22 cellular contexts compared by ENCODE assay signal in genomic region chr7:150949971-150950491, GRCh38. TPM values are rescaled to one million over a fixed set of nuclear protein-coding genes. Genes with fewer than 3 reads are reported as not detected.
DNase-seq lines count a peak whose midpoint lies in the region; ATAC-seq and TF ChIP-seq lines count a peak whose summit lies in the region.
"Had no signal": no experiment of that assay in that cellular context is flagged by ENCODE, and none has a peak within 500 bp of the region (broad histone marks: within the 10 kb centered on the region; RNA-seq: fewer than 3 reads in every experiment).

No MANE protein-coding gene starts in this region.

- peak overlapping the region in 1 of 2 experiments; percentile 89; a peak in 2 of 4 replicates for H3K27ac ChIP-seq in SK-N-SH (ENCODE audit: low read depth in 2 of 2, low read length in 1 of 2)
- 0 out of 22 replicates have a peak overlapping the region, but pooled peaks of 1 of the 11 experiments have one; percentile 33 for H3K27ac ChIP-seq in BLaER1 treated with 17β-estradiol and CSF1 and Interleukin-3, amounts not matched to agents 10 nM and 100 nM
- H3K27ac ChIP-seq in osteoblast (ENCODE audit: low read depth, low read length), result no peak overlapping the region
- H3K27ac ChIP-seq: 22Rv1, psoas muscle, stomach had no signal

- no peak for TF ChIP-seq RAD21 in SK-N-SH (IDR thresholded peaks at IDR 0.05; ENCODE audit: low read length)

- WGBS in SK-N-SH (ENCODE audit: low lambda C conversion rate), result 66% methylated on average over 10 of the region's 16 CpGs

- H3K4me2 ChIP-seq in SK-N-SH, result peak overlapping the region; percentile 24; the same call in 1 of the 2 replicates
- peak overlapping the region; percentile 39 to 86 (median 66) for H3K4me2 ChIP-seq in BLaER1 treated with 17β-estradiol and CSF1 and Interleukin-3, amounts not matched to agents 10 nM and 100 nM
- no peak overlapping the region for H3K4me2 ChIP-seq in osteoblast (ENCODE audit: insufficient read depth, low read length)

- H3K79me2 ChIP-seq in SK-N-SH (ENCODE audit: insufficient read depth), result no peaks in the 10 kb centered on the region
- no peaks in the 10 kb centered on the region for H3K79me2 ChIP-seq in osteoblast (ENCODE audit: insufficient read depth, low read length)

- H4K20me1 ChIP-seq in SK-N-SH (ENCODE audit: insufficient read depth) (no peaks in the 10 kb centered on the region), osteoblast (ENCODE audit: insufficient read depth, low read length) (peaks cover 2% of the 10 kb centered on the region)
- H4K20me1 ChIP-seq in BLaER1 treated with 17β-estradiol and CSF1 and Interleukin-3, amounts not matched to agents 10 nM and 100 nM, result peaks cover 0 to 29% (median 4%) of the 10 kb centered on the region in 11 experiments; a peak in 7 of 22 replicates

- no peak overlapping the region for H3K9ac ChIP-seq in SK-N-SH
- peak overlapping the region in 3 of 11 experiments; percentile 13 to 37 (median 37); a peak in 2 of 22 replicates for H3K9ac ChIP-seq in BLaER1 treated with 17β-estradiol and CSF1 and Interleukin-3, amounts not matched to agents 10 nM and 100 nM

- H3K27me3 ChIP-seq in SK-N-SH (ENCODE audit: insufficient read depth), result peaks cover 10% of the 10 kb centered on the region; the same call in 1 of the 2 replicates
- peaks cover 0 to 5% (median 0%) of the 10 kb centered on the region in 11 experiments; a peak in 1 of 22 replicates for H3K27me3 ChIP-seq in BLaER1 treated with 17β-estradiol and CSF1 and Interleukin-3, amounts not matched to agents 10 nM and 100 nM
- no peaks in the 10 kb centered on the region for H3K27me3 ChIP-seq in osteoblast (ENCODE audit: insufficient read depth, low read length)

- peak; percentile 60 for DNase-seq in SK-N-SH
- peak; percentile 46 for DNase-seq in ecto neural progenitor cell (ENCODE audit: low spot score)
- DNase-seq in osteoblast (ENCODE audit: insufficient read length, low spot score, missing footprints), result peak; percentile 91
- no peak for DNase-seq in globus pallidus (ENCODE audit: low spot score)
- DNase-seq in nucleus accumbens (lab: John Stamatoyannopoulos, UW), result no peak
- DNase-seq in NOMO-1 treated with DMSO at 0.1 percent for 48 hours (lab: John Stamatoyannopoulos, UW; ENCODE audit: unreplicated experiment), result no peak
- DNase-seq: AML-193, DMS79 treated with DMSO at 0.1 percent for 48 hours, foreskin fibroblast, NCI-H1092 treated with DMSO at 0.1 percent for 48 hours, NCI-H2081, NCI-H510A, nephron progenitor cell, stomach had no signal

- POLR2A ChIA-PET in SK-N-SH (lab: Yijun Ruan, JAX), result interaction anchor here (0.7 to 1.6 kb wide), 8 partner anchors 12 to 49 kb away, joined by 3 to 9 read pairs (median 4); no protein-coding TSS in a partner anchor

- H3K4me3 ChIP-seq in SK-N-SH (ENCODE audit: low read depth in 2 of 2, low read length in 1 of 2), result no peak overlapping the region
- H3K4me3 ChIP-seq in BLaER1 treated with 17β-estradiol and CSF1 and Interleukin-3, amounts not matched to agents 10 nM and 100 nM, result no peak overlapping the region
- no peak overlapping the region for H3K4me3 ChIP-seq in osteoblast (ENCODE audit: insufficient read depth, low read length)
- H3K4me3 ChIP-seq: psoas muscle, stomach had no signal

- TF ChIP-seq EP300 in SK-N-SH (IDR thresholded peaks at IDR 0.05; ENCODE audit: borderline replicate concordance in 1 of 2, low read depth in 1 of 2, low read length in 1 of 2), result no peak

- H2AFZ ChIP-seq in SK-N-SH (ENCODE audit: low read depth), result no peak overlapping the region
- no peak overlapping the region for H2AFZ ChIP-seq in osteoblast (ENCODE audit: low read length)

- no peaks in the 10 kb centered on the region for H3K36me3 ChIP-seq in SK-N-SH (replicated peaks in 1 of 2; ENCODE audit: control insufficient read depth in 1 of 2, insufficient read depth in 2 of 2, low read length in 1 of 2)
- H3K36me3 ChIP-seq in BLaER1 treated with 17β-estradiol and CSF1 and Interleukin-3, amounts not matched to agents 10 nM and 100 nM, result no peaks in the 10 kb centered on the region; a peak in 1 of 22 replicates
- H3K36me3 ChIP-seq in osteoblast (ENCODE audit: insufficient read depth, low read length), result no peaks in the 10 kb centered on the region

- ATAC-seq in SK-N-SH treated with all-trans-retinoic acid at 6 μM for 48 hours, result no peak
- ATAC-seq: activated T-helper 17 cell treated with anti-CD3 and anti-CD28 coated beads, Interleukin-2, amount 50 U/mL, for 72 hours; psoas muscle had no signal

- no peaks in the 10 kb centered on the region for H3K9me2 ChIP-seq in SK-N-SH

- H3K9me3 ChIP-seq in SK-N-SH (no peaks in the 10 kb centered on the region), osteoblast (ENCODE audit: low read depth, low read length) (no peaks in the 10 kb centered on the region)
- H3K9me3 ChIP-seq in BLaER1 treated with 17β-estradiol and CSF1 and Interleukin-3, amounts not matched to agents 10 nM and 100 nM (replicated peaks in 1 of 11), result no peaks in the 10 kb centered on the region
- H3K9me3 ChIP-seq: psoas muscle, stomach had no signal

- H3F3A ChIP-seq in SK-N-SH (replicated peaks; ENCODE audit: insufficient read depth), result no peaks in the 10 kb centered on the region

- CTCF ChIA-PET in SK-N-SH (lab: Yijun Ruan, JAX), result interaction anchor here (0.7 to 6.6 kb wide), 8 partner anchors 8 to 68 kb away, joined by 3 to 84 read pairs (median 10); no protein-coding TSS in a partner anchor

- no peak for TF ChIP-seq CTCF in SK-N-SH (IDR thresholded peaks at IDR 0.05)
- no peak for TF ChIP-seq CTCF in osteoblast (IDR thresholded peaks at IDR 0.05; ENCODE audit: extremely low read depth, low read depth, low read length)

- peaks cover 0 to 92% of the 10 kb centered on the region in 2 experiments; a peak in 2 of 4 replicates for H3K4me1 ChIP-seq in SK-N-SH (ENCODE audit: control insufficient read depth in 1 of 2, insufficient read depth in 2 of 2, low read depth in 1 of 2, low read length in 1 of 2)
- H3K4me1 ChIP-seq in BLaER1 treated with 17β-estradiol and CSF1 and Interleukin-3, amounts not matched to agents 10 nM and 100 nM, result peaks cover 25 to 37% (median 33%) of the 10 kb centered on the region in 10 experiments
- no peaks in the 10 kb centered on the region for H3K4me1 ChIP-seq in osteoblast (ENCODE audit: insufficient read depth, low read length)
- H3K4me1 ChIP-seq: psoas muscle had no signal

TF ChIP-seq in SK-N-SH, 30 proteins besides CTCF, POLR2A, EP300 and RAD21 (continues in another document):
- TF ChIP-seq JUND (IDR thresholded peaks at IDR 0.05), result no peak
- TF ChIP-seq REST (IDR thresholded peaks at IDR 0.05; ENCODE audit: low read depth, low read length), result no peak

TF ChIP-seq in SK-N-SH treated with all-trans-retinoic acid at 6 μM for 48 hours, 23 proteins besides CTCF, POLR2A, EP300 and RAD21:
- TF ChIP-seq ZNF70 (CRISPR knock-in tag; IDR thresholded peaks at IDR 0.05) (no peak), ZFP3 (CRISPR knock-in tag; IDR thresholded peaks at IDR 0.05) (no peak), ZC3H10 (CRISPR knock-in tag; IDR thresholded peaks at IDR 0.05) (no peak), ZNF8 (CRISPR knock-in tag; IDR thresholded peaks at IDR 0.05) (no peak), PPARA (CRISPR knock-in tag; IDR thresholded peaks at IDR 0.05; ENCODE audit: borderline replicate concordance) (no peak), BACH2 (CRISPR knock-in tag; IDR thresholded peaks at IDR 0.05; ENCODE audit: borderline replicate concordance) (no peak), SNAI2 (CRISPR knock-in tag; IDR thresholded peaks at IDR 0.05) (no peak), GLIS3 (CRISPR knock-in tag; IDR thresholded peaks at IDR 0.05) (no peak), ARNTL (CRISPR knock-in tag; IDR thresholded peaks at IDR 0.05; ENCODE audit: borderline replicate concordance, low read depth) (no peak), TCF4 (CRISPR knock-in tag; IDR thresholded peaks at IDR 0.05; ENCODE audit: borderline replicate concordance) (no peak), ZNF565 (CRISPR knock-in tag; conservative IDR thresholded peaks at IDR 0.05; ENCODE audit: low read depth) (no peak)

RNA-seq across cellular contexts. Expression of gene KCNH2, which starts 28.1 kb away (rescaled TPM):
- 2.2 and 6.4 TPM in 2 replicates for polyA plus RNA-seq in SK-N-SH (2012; rRNA removed)
- polyA plus RNA-seq in SK-N-SH (2012; cell fraction: cytosol; rRNA removed), result 2.8 and 8.3 TPM in 2 replicates
- polyA plus RNA-seq in SK-N-SH (2012; cell fraction: nucleus; rRNA removed), result 4.1 and 6.1 TPM in 2 replicates
- total RNA-seq in osteoblast, result not detected in 2 replicates
- total RNA-seq: dermis microvascular lymphatic vessel endothelial cell, RPMI7951 had no signal

RNA-seq across cellular contexts. Expression of gene NOS3, which starts 40.8 kb away (rescaled TPM):
- 0.15 and 0.41 TPM in 2 replicates for polyA plus RNA-seq in SK-N-SH (2012; rRNA removed)
- 0.01 and 0.24 TPM in 2 replicates for polyA plus RNA-seq in SK-N-SH (2012; cell fraction: cytosol; rRNA removed)
- 0.09 and 0.13 TPM in 2 replicates for polyA plus RNA-seq in SK-N-SH (2012; cell fraction: nucleus; rRNA removed)
- not detected in 2 replicates for total RNA-seq in osteoblast
- total RNA-seq: LHCN-M2 had no signal

Comparison
In these comparisons a context has a peak if more than half of its experiments do, and no peak if none do; other contexts are left out.
1. DNase-seq: peak in SK-N-SH (single experiment), ecto neural progenitor cell (single experiment) and osteoblast (single experiment); none in globus pallidus (single experiment), nucleus accumbens (0 of 56) and NOMO-1 treated with DMSO at 0.1 percent for 48 hours (single experiment).